17 cellular contexts compared by ENCODE assay signal in the genomic region with DNA sequence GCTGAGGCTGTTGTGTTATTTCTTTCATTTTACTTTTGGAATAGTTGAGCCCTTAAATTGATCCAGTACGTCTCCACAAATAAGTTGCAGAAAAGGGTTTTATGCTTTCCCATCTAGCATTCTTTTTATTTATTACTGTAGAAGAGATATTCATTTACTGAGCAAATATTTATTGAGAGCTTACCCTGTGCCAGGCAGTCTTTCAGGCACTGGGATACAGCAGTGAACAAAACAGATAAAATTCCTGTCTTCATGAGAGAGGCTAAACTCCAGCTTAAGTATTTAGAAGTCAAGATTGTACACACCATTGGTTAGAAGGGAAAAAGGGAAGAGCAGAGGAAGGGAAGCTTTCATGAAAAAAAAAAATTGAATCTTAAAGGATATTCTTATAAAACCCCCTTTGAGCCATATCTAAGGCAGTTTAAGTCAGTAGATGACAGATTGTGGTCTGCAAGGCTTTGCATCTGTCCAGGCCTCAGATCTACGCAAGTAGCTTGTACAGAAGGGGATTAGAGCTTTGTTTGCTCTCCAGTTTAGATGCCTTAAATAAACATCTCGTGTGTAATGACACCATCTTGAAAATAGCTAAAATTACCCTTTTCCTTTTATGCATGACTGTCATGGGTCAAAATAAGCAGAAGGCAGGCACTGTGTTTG. TPM values are rescaled to one million over a fixed set of nuclear protein-coding genes. Genes with fewer than 3 reads are reported as not detected.
A peak's percentile ranks its signal among the peaks of the same experiment; 100 is the strongest.
DNase-seq lines count a peak whose midpoint lies in the region; ATAC-seq and TF ChIP-seq lines count a peak whose summit lies in the region.
"Had no signal": no experiment of that assay in that cellular context is flagged by ENCODE, and none has a peak within 500 bp of the region (broad histone marks: within the 10 kb centered on the region; RNA-seq: fewer than 3 reads in every experiment).

No MANE protein-coding gene starts in this region.

- H3K4me1 ChIP-seq in Caco-2 (peaks cover 26% of the 10 kb centered on the region), lower lobe of right lung (peaks cover 39% of the 10 kb centered on the region)

- H3K4me1 Mint-ChIP-seq in Caco-2 (ENCODE audit: low read depth, unreplicated experiment) = peaks cover 37% of the 10 kb centered on the region
- H3K4me1 Mint-ChIP-seq: activated naive CD8-positive, alpha-beta T cell treated with anti-CD3 and anti-CD28 coated beads, Interleukin-2, amount 50 U/mL, for 24 hours had no signal

- ATAC-seq in lower lobe of right lung = no peak
- ATAC-seq in HG03457 (IDR thresholded peaks at IDR 0.05; ENCODE audit: unreplicated experiment) = no peak
- ATAC-seq in HG03139 (IDR thresholded peaks at IDR 0.05; ENCODE audit: unreplicated experiment) = no peak
- ATAC-seq: activated CD4-positive, CD25-positive, alpha-beta regulatory T cell treated with anti-CD3 and anti-CD28 coated beads, Interleukin-2, amount 50 U/mL, for 24 hours; activated naive CD8-positive, alpha-beta T cell treated with anti-CD3 and anti-CD28 coated beads, Interleukin-2, amount 50 U/mL, for 24 hours; mucosa of descending colon had no signal

- POLR2A ChIA-PET in Caco-2 (lab: Charles Lee) = interaction anchor here (0.7 to 1.8 kb wide), 2 partner anchors 12 to 15 kb away, joined by 3 to 4 read pairs; no protein-coding TSS in a partner anchor

- H3K4me3 Mint-ChIP-seq in Caco-2 (ENCODE audit: unreplicated experiment) = no peak overlapping the region
- H3K4me3 Mint-ChIP-seq: activated naive CD8-positive, alpha-beta T cell treated with anti-CD3 and anti-CD28 coated beads, Interleukin-2, amount 50 U/mL, for 24 hours had no signal

- no peak overlapping the region for H3K4me3 ChIP-seq in Caco-2 (ENCODE audit: low read depth, low read length)
- no peak overlapping the region for H3K4me3 ChIP-seq in lower lobe of right lung
- H3K4me3 ChIP-seq: esophagus squamous epithelium, GM12878, mucosa of descending colon, prostate gland had no signal

- TF ChIP-seq CTCF in Caco-2 (IDR thresholded peaks at IDR 0.05; ENCODE audit: insufficient read depth in 1 of 2, low read depth in 1 of 2, low read length in 1 of 2, severe bottlenecking in 1 of 2, unreplicated experiment in 1 of 2) (no peak), VCaP (conservative IDR thresholded peaks at IDR 0.05) (no peak), lower lobe of right lung (IDR thresholded peaks at IDR 0.05) (no peak)

- peaks cover 20% of the 10 kb centered on the region for H3K36me3 Mint-ChIP-seq in Caco-2 (ENCODE audit: insufficient read depth, unreplicated experiment)

- no peaks in the 10 kb centered on the region for H3K9me3 Mint-ChIP-seq in Caco-2 (ENCODE audit: unreplicated experiment)
- H3K9me3 Mint-ChIP-seq: activated naive CD8-positive, alpha-beta T cell treated with anti-CD3 and anti-CD28 coated beads, Interleukin-2, amount 50 U/mL, for 24 hours had no signal

- H3K27me3 Mint-ChIP-seq in Caco-2 (ENCODE audit: insufficient read depth, unreplicated experiment) = no peaks in the 10 kb centered on the region
- H3K27me3 Mint-ChIP-seq: activated naive CD8-positive, alpha-beta T cell treated with anti-CD3 and anti-CD28 coated beads, Interleukin-2, amount 50 U/mL, for 24 hours had no signal

- intact Hi-C loops in Caco-2 (cut with micrococcal nuclease; ENCODE audit: unreplicated experiment) = loop anchor here (2.0 kb wide), 2 partner anchors 15 to 85 kb away; no protein-coding TSS in a partner anchor
- intact Hi-C loops in lower lobe of right lung (cut with DNase I) = no loop called here

- BruUV-seq in Caco-2 (replicated peaks; lab: Mats Ljungman, UMichigan) = no TSS peak

- H3K27ac ChIP-seq in VCaP (peak overlapping the region; percentile 71), lower lobe of right lung (peak overlapping the region; percentile 25)
- H3K27ac ChIP-seq: prostate gland had no signal

- CTCF ChIA-PET in Caco-2 (lab: Charles Lee) = interaction anchor here (1.0 to 2.6 kb wide), 4 partner anchors 15 to 138 kb away, joined by 3 to 14 read pairs (median 8); a partner anchor contains a TSS

- H3K27me3 ChIP-seq in Caco-2 (replicated peaks; ENCODE audit: control insufficient read depth, insufficient read depth, low read length) = no peaks in the 10 kb centered on the region
- no peaks in the 10 kb centered on the region for H3K27me3 ChIP-seq in lower lobe of right lung (ENCODE audit: low read depth)
- H3K27me3 ChIP-seq: esophagus squamous epithelium had no signal

- H3K9me3 ChIP-seq in Caco-2 (no peaks in the 10 kb centered on the region), lower lobe of right lung (no peaks in the 10 kb centered on the region)
- H3K9me3 ChIP-seq: esophagus squamous epithelium, mucosa of descending colon, prostate gland had no signal

- peak overlapping the region; percentile 18 for H3K27ac Mint-ChIP-seq in Caco-2 (ENCODE audit: unreplicated experiment)
- H3K27ac Mint-ChIP-seq: activated naive CD8-positive, alpha-beta T cell treated with anti-CD3 and anti-CD28 coated beads, Interleukin-2, amount 50 U/mL, for 24 hours had no signal

- no peaks in the 10 kb centered on the region for H3K36me3 ChIP-seq in Caco-2 (ENCODE audit: control insufficient read depth, insufficient read depth, low read length)
- H3K36me3 ChIP-seq in lower lobe of right lung = no peaks in the 10 kb centered on the region
- H3K36me3 ChIP-seq: esophagus squamous epithelium, prostate gland had no signal

- no peak for DNase-seq in Caco-2
- DNase-seq in NCI-H1436 treated with DMSO at 0.1 percent for 48 hours (lab: John Stamatoyannopoulos, UW) = peak; percentile 6
- DNase-seq in lower lobe of right lung = no peak
- no peak for DNase-seq in UCSD-AML1 (lab: John Stamatoyannopoulos, UW; ENCODE audit: unreplicated experiment)
- DNase-seq in NCI-H1105 treated with DMSO at 0.1 percent for 48 hours (lab: John Stamatoyannopoulos, UW) = no peak
- DNase-seq: activated naive CD8-positive, alpha-beta T cell treated with anti-CD3 and anti-CD28 coated beads, Interleukin-2, amount 50 U/mL, for 24 hours; esophagus squamous epithelium; mucosa of descending colon; NCI-H1048; stimulated activated CD4-positive, alpha-beta T cell treated with anti-CD3 and anti-CD28 coated beads, Interleukin-1b, Interleukin-23, amount 100 ng/mL, for 48 hours had no signal

RNA-seq across cellular contexts. Expression of a gene that starts 58.3 kb away (rescaled TPM):
- 80.3 and 83.4 TPM in 2 replicates for total RNA-seq in Caco-2 (2022)
- total RNA-seq in lower lobe of right lung = 123 TPM
- total RNA-seq: OCI-LY7 had no signal
